In genomic region chr13:26509491-26509890, GRCh38 we compare ENCODE assay signal across 20 cellular contexts. TPM values are rescaled to one million over a fixed set of nuclear protein-coding genes. Genes with fewer than 3 reads are reported as not detected.
DNase-seq lines count a peak whose midpoint lies in the region; ATAC-seq and TF ChIP-seq lines count a peak whose summit lies in the region.
"Had no signal": no experiment of that assay in that cellular context is flagged by ENCODE, and none has a peak within 500 bp of the region (broad histone marks: within the 10 kb centered on the region; RNA-seq: fewer than 3 reads in every experiment).

No MANE protein-coding gene starts in this region.

- no peaks in the 10 kb centered on the region for H3K4me1 ChIP-seq in HEK293 (ENCODE audit: control insufficient read depth, insufficient read depth, low read length)
- no peaks in the 10 kb centered on the region for H3K4me1 ChIP-seq in gastroesophageal sphincter
- H3K4me1 ChIP-seq in gastrocnemius medialis: no peaks in the 10 kb centered on the region
- H3K4me1 ChIP-seq in ovary (ENCODE audit: insufficient read depth): no peaks in the 10 kb centered on the region
- H3K4me1 ChIP-seq: BLaER1 treated with 17β-estradiol and CSF1 and Interleukin-3, amounts not matched to agents 10 nM and 100 nM; Caco-2; SJCRH30 had no signal

- CTCF ChIA-PET in HEK293 (lab: Yijun Ruan, JAX): no interaction called here

- intact Hi-C loops in gastrocnemius medialis (cut with DNase I; ENCODE audit: low total_unique reads) (no loop called here), ovary (cut with DNase I) (no loop called here)

- in situ Hi-C loops in gastrocnemius medialis (cut with MboI; ENCODE audit: low sequenced_read_pairs in 4 of 4): loop anchor here in 1 of 4 donors (10.0 kb wide), 1 partner anchor 185 kb away; no protein-coding TSS in a partner anchor

- no peaks in the 10 kb centered on the region for H3K9me3 ChIP-seq in HEK293 (ENCODE audit: control insufficient read depth, insufficient read depth, low read depth, low read length)
- peaks cover 2% of the 10 kb centered on the region; the same call in 1 of the 2 replicates for H3K9me3 ChIP-seq in MG63
- peaks cover 0 to 5% (median 0%) of the 10 kb centered on the region in 3 donors for H3K9me3 ChIP-seq in gastroesophageal sphincter
- H3K9me3 ChIP-seq in gastrocnemius medialis: no peaks in the 10 kb centered on the region
- H3K9me3 ChIP-seq in ovary: no peaks in the 10 kb centered on the region
- H3K9me3 ChIP-seq: SJCRH30 had no signal

- WGBS in gastroesophageal sphincter (ENCODE audit: low coverage in 1 of 2), 2 donors: 95 to 100% methylated on average over 6 to 7 of the region's 10 CpGs
- WGBS in ovary, 3 donors: 91 to 94% (median 93%) methylated on average over 10 of the region's 10 CpGs

- DNase-seq in MG63 (no peak), gastrocnemius medialis (no peak), ovary (no peak), HuH-7.5 (ENCODE audit: low spot score) (no peak), ureter (ENCODE audit: low spot score) (no peak)
- DNase-seq: Caco-2; CD4-positive, alpha-beta memory T cell; DMS 273 treated with DMSO at 0.1 percent for 48 hours; DMS79 treated with DMSO at 0.1 percent for 48 hours; H7; NCI-H1694 treated with DMSO at 0.1 percent for 48 hours; NCI-H2107; NCI-H524; NCI-H774; NK-92 treated with Interleukin-12 subunit alpha and Interleukin-12 subunit beta, amount 100 ng/mL, for 24 hours had no signal

- no peak for TF ChIP-seq POLR2A in gastroesophageal sphincter (IDR thresholded peaks at IDR 0.05)
- TF ChIP-seq POLR2A in gastrocnemius medialis (IDR thresholded peaks at IDR 0.05): no peak
- no peak for TF ChIP-seq POLR2A in ovary (IDR thresholded peaks at IDR 0.05)

- peak; percentile 3 for ATAC-seq in gastroesophageal sphincter
- ATAC-seq in gastrocnemius medialis: no peak

- H3K4me3 ChIP-seq in HEK293 (ENCODE audit: low read depth, low read length) (no peak overlapping the region), MG63 (peak overlapping the region; percentile 20), gastroesophageal sphincter (no peak overlapping the region), gastrocnemius medialis (no peak overlapping the region), ovary (no peak overlapping the region)
- H3K4me3 ChIP-seq: BLaER1 treated with 17β-estradiol and CSF1 and Interleukin-3, amounts not matched to agents 10 nM and 100 nM; SJCRH30 had no signal

- H3K27ac ChIP-seq in HEK293 (ENCODE audit: extremely low read depth, low read depth, low read length) (no peak overlapping the region), gastroesophageal sphincter (peak overlapping the region in 1 of 4 donors; percentile 39), gastrocnemius medialis (peak overlapping the region in 3 of 4 donors; percentile 32 to 60 (median 33)), ovary (no peak overlapping the region)
- H3K27ac ChIP-seq: BLaER1 treated with 17β-estradiol and CSF1 and Interleukin-3, amounts not matched to agents 10 nM and 100 nM; KMS-11; SJCRH30 had no signal

- TF ChIP-seq CTCF in HEK293 (tag by site-specific recombination; IDR thresholded peaks at IDR 0.05) (no peak), gastroesophageal sphincter (IDR thresholded peaks at IDR 0.05) (no peak), gastrocnemius medialis (IDR thresholded peaks at IDR 0.05 in 4 of 5, conservative IDR thresholded peaks at IDR 0.05 in 1 of 5) (no peak), ovary (IDR thresholded peaks at IDR 0.05) (no peak)

- no peaks in the 10 kb centered on the region for H3K27me3 ChIP-seq in MG63
- peaks cover 26% of the 10 kb centered on the region for H3K27me3 ChIP-seq in gastroesophageal sphincter
- no peaks in the 10 kb centered on the region for H3K27me3 ChIP-seq in gastrocnemius medialis
- no peaks in the 10 kb centered on the region for H3K27me3 ChIP-seq in ovary
- H3K27me3 ChIP-seq: BLaER1 treated with 17β-estradiol and CSF1 and Interleukin-3, amounts not matched to agents 10 nM and 100 nM had no signal

- TF ChIP-seq EP300 in gastroesophageal sphincter (IDR thresholded peaks at IDR 0.05): no peak
- TF ChIP-seq EP300 in ovary (IDR thresholded peaks at IDR 0.05): no peak

- POLR2A ChIA-PET in HEK293 (lab: Yijun Ruan, JAX): no interaction called here

- H3K36me3 ChIP-seq in HEK293 (ENCODE audit: control insufficient read depth in 2 of 2, insufficient read depth in 1 of 2, low read length in 2 of 2): no peaks in the 10 kb centered on the region
- H3K36me3 ChIP-seq in MG63: no peaks in the 10 kb centered on the region
- H3K36me3 ChIP-seq in gastroesophageal sphincter: no peaks in the 10 kb centered on the region
- H3K36me3 ChIP-seq in gastrocnemius medialis: no peaks in the 10 kb centered on the region
- no peaks in the 10 kb centered on the region for H3K36me3 ChIP-seq in ovary
- H3K36me3 ChIP-seq: BLaER1 treated with 17β-estradiol and CSF1 and Interleukin-3, amounts not matched to agents 10 nM and 100 nM; SJCRH30 had no signal

TF ChIP-seq in HEK293, 187 proteins besides CTCF, POLR2A, EP300 and RAD21:
- TF ChIP-seq SETDB1 (IDR thresholded peaks at IDR 0.05; ENCODE audit: insufficient read length, low read length): peak; percentile 23
- TF ChIP-seq ZNF362 (tag by site-specific recombination; IDR thresholded peaks at IDR 0.05): no peak

RNA-seq across cellular contexts. Expression of gene WASF3, which starts 48.0 kb away (rescaled TPM):
- total RNA-seq in MG63 (2014; rRNA removed; shearing (Covaris generic); ENCODE audit: low replicate concordance): 6.0 and 11.4 TPM in 2 replicates
- 10 to 100 TPM; 13.7 to 19.0 (median 18.7) TPM for total RNA-seq in gastroesophageal sphincter
- 10 to 100 TPM in 1 of 4 donors, 1 to 10 TPM in 3; 5.4 to 11.6 (median 7.6) TPM for total RNA-seq in gastrocnemius medialis
- 10 to 100 TPM; 12.0 to 37.1 (median 34.6) TPM for total RNA-seq in ovary
- 10 to 100 TPM; 11.5 to 28.4 TPM for polyA plus RNA-seq in ovary
- 27.1 TPM for total RNA-seq in ureter
- total RNA-seq: Caco-2; CD4-positive, alpha-beta memory T cell had no signal
- polyA plus RNA-seq: CD4-positive, alpha-beta memory T cell had no signal

Comparison
In these comparisons a context has a peak if more than half of its experiments do, and no peak if none do; other contexts are left out.
1. H3K27ac ChIP-seq: peak in gastrocnemius medialis (3 of 4); none in HEK293 (single experiment) and ovary (0 of 2).